Comparison of ENCODE assay signal across 26 cellular contexts in genomic region chr18:76436342-76436741, GRCh38.
"Had no signal": no experiment of that assay in that cellular context is flagged by ENCODE, and none has a peak within 500 bp of the region (broad histone marks: within the 10 kb centered on the region; RNA-seq: fewer than 3 reads in every experiment).

No MANE protein-coding gene starts in this region.

- H3K27ac Mint-ChIP-seq: activated B cell treated with CpG ODN at 0.5 μM for 24 hours; activated CD4-positive, alpha-beta memory T cell treated with anti-CD3 and anti-CD28 coated beads for 36 hours; activated CD4-positive, alpha-beta T cell treated with anti-CD3 and anti-CD28 coated beads, Interleukin-2, amount 10 ng/mL, durations not matched to agents 7 days and 5 days; activated naive CD4-positive, alpha-beta T cell treated with anti-CD3 and anti-CD28 coated beads, Interleukin-2, amount 50 U/mL, for 24 hours; activated T-cell treated with anti-CD3 and anti-CD28 coated beads, Interleukin-2, amount 50 U/mL, for 72 hours; activated T-helper 2 cell treated with anti-CD3 and anti-CD28 coated beads, Interferon-gamma antibody, Interleukin-2, Interleukin-4, amounts not matched to agents 10 μg/mL and 5 μg/mL and 100 μg/mL, durations not matched to agents 14 hours and 24 hours and 36 hours had no signal

- H3K27me3 ChIP-seq: breast epithelium had no signal

- DNase-seq: activated B cell treated with CpG ODN at 0.5 μM for 24 hours; activated CD4-positive, alpha-beta memory T cell treated with anti-CD3 and anti-CD28 coated beads for 36 hours; activated CD4-positive, alpha-beta T cell treated with anti-CD3 and anti-CD28 coated beads for 1 hour; activated CD4-positive, alpha-beta T cell treated with anti-CD3 and anti-CD28 coated beads, Interleukin-2, amount 10 ng/mL, durations not matched to agents 7 days and 5 days; activated naive CD4-positive, alpha-beta T cell; activated T-cell treated with anti-CD3 and anti-CD28 coated beads, Interleukin-2, amount 50 U/mL, for 72 hours; aorta; central memory CD4-positive, alpha-beta T cell; Karpas-422; MM.1S; NCI-H1105; NCI-H1436 treated with DMSO at 0.1 percent for 48 hours; NCI-H187 treated with DMSO at 0.1 percent for 48 hours; NCI-H2081 treated with DMSO at 0.1 percent for 48 hours; NCI-H446; NCI-H524; PC-3; SHP77; T-helper 2 cell; T1000 had no signal

- H3K27ac ChIP-seq: breast epithelium had no signal

- H3K36me3 ChIP-seq: breast epithelium had no signal

- H3K4me1 ChIP-seq: breast epithelium had no signal

- FAIRE-seq: K562, RCC 7860, TTC549 had no signal

- H3K36me3 Mint-ChIP-seq: activated CD4-positive, alpha-beta memory T cell treated with anti-CD3 and anti-CD28 coated beads for 36 hours had no signal

- H3K9me3 ChIP-seq: breast epithelium had no signal

- H3K27me3 Mint-ChIP-seq: activated B cell treated with CpG ODN at 0.5 μM for 24 hours; activated CD4-positive, alpha-beta memory T cell treated with anti-CD3 and anti-CD28 coated beads for 36 hours; activated CD4-positive, alpha-beta T cell treated with anti-CD3 and anti-CD28 coated beads, Interleukin-2, amount 10 ng/mL, durations not matched to agents 7 days and 5 days; activated naive CD4-positive, alpha-beta T cell treated with anti-CD3 and anti-CD28 coated beads, Interleukin-2, amount 50 U/mL, for 24 hours had no signal

- H3K4me3 ChIP-seq: breast epithelium, K562 had no signal

- H3K4me3 Mint-ChIP-seq: activated B cell treated with CpG ODN at 0.5 μM for 24 hours; activated CD4-positive, alpha-beta memory T cell treated with anti-CD3 and anti-CD28 coated beads for 36 hours; activated CD4-positive, alpha-beta T cell treated with anti-CD3 and anti-CD28 coated beads, Interleukin-2, amount 10 ng/mL, durations not matched to agents 7 days and 5 days; activated naive CD4-positive, alpha-beta T cell treated with anti-CD3 and anti-CD28 coated beads, Interleukin-2, amount 50 U/mL, for 24 hours; activated T-cell treated with anti-CD3 and anti-CD28 coated beads, Interleukin-2, amount 50 U/mL, for 72 hours had no signal

- H3K9me3 Mint-ChIP-seq: activated B cell treated with CpG ODN at 0.5 μM for 24 hours; activated CD4-positive, alpha-beta memory T cell treated with anti-CD3 and anti-CD28 coated beads for 36 hours; activated CD4-positive, alpha-beta T cell treated with anti-CD3 and anti-CD28 coated beads, Interleukin-2, amount 10 ng/mL, durations not matched to agents 7 days and 5 days; activated naive CD4-positive, alpha-beta T cell treated with anti-CD3 and anti-CD28 coated beads, Interleukin-2, amount 50 U/mL, for 24 hours; activated T-cell treated with anti-CD3 and anti-CD28 coated beads, Interleukin-2, amount 50 U/mL, for 72 hours; activated T-helper 2 cell treated with anti-CD3 and anti-CD28 coated beads, Interferon-gamma antibody, Interleukin-2, Interleukin-4, amounts not matched to agents 10 μg/mL and 5 μg/mL and 100 μg/mL, durations not matched to agents 14 hours and 24 hours and 36 hours had no signal

- ATAC-seq: activated T-cell treated with anti-CD3 and anti-CD28 coated beads, Interleukin-2, amount 50 U/mL, for 72 hours; K562; PC-3 had no signal

- H3K4me1 Mint-ChIP-seq: activated B cell treated with CpG ODN at 0.5 μM for 24 hours; activated CD4-positive, alpha-beta T cell treated with anti-CD3 and anti-CD28 coated beads, Interleukin-2, amount 10 ng/mL, durations not matched to agents 7 days and 5 days had no signal
